In genomic region chr12:113186666-113187325, GRCh38 we compare ENCODE assay signal across 9 cellular contexts. TPM values are rescaled to one million over a fixed set of nuclear protein-coding genes. Genes with fewer than 3 reads are reported as not detected.
DNase-seq lines count a peak whose midpoint lies in the region; ATAC-seq and TF ChIP-seq lines count a peak whose summit lies in the region.
"Had no signal": no experiment of that assay in that cellular context is flagged by ENCODE, and none has a peak within 500 bp of the region (broad histone marks: within the 10 kb centered on the region; RNA-seq: fewer than 3 reads in every experiment).

No MANE protein-coding gene starts in this region.

- no peaks in the 10 kb centered on the region for H3K9me3 ChIP-seq in suprapubic skin

- TF ChIP-seq POLR2A in suprapubic skin (IDR thresholded peaks at IDR 0.05), result no peak

- H3K27me3 Mint-ChIP-seq in activated T-cell treated with anti-CD3 and anti-CD28 coated beads, Interleukin-2, amount 50 U/mL, for 72 hours (ENCODE audit: low read depth), result no peaks in the 10 kb centered on the region
- H3K27me3 Mint-ChIP-seq in activated naive CD8-positive, alpha-beta T cell, result no peaks in the 10 kb centered on the region

- 82% methylated on average over 11 of the region's 16 CpGs for WGBS in suprapubic skin

- peaks cover 45% of the 10 kb centered on the region for H3K4me1 ChIP-seq in suprapubic skin

- H3K27me3 ChIP-seq in suprapubic skin, result no peaks in the 10 kb centered on the region

- no peak for TF ChIP-seq EP300 in suprapubic skin (IDR thresholded peaks at IDR 0.05)

- H3K27ac ChIP-seq in suprapubic skin, result no peak overlapping the region

- intact Hi-C loops in left colon (cut with DNase I, micrococcal nuclease), result no loop called here

- DNase-seq in activated T-cell treated with anti-CD3 and anti-CD28 coated beads, Interleukin-2, amount 50 U/mL, for 72 hours, result no peak
- no peak for DNase-seq in activated T-cell treated with anti-CD3 and anti-CD28 coated beads, Interleukin-2, amount 50 U/mL, for 48 hours
- DNase-seq in left colon (peak; percentile 40 to 47), suprapubic skin (ENCODE audit: low spot score in 2 of 2) (no peak), NCI-H510A treated with DMSO at 0.1 percent for 48 hours (lab: John Stamatoyannopoulos, UW) (no peak), NCI-H446 treated with DMSO at 0.1 percent for 48 hours (lab: John Stamatoyannopoulos, UW) (no peak)

- H3K9me3 Mint-ChIP-seq in activated T-cell treated with anti-CD3 and anti-CD28 coated beads, Interleukin-2, amount 50 U/mL, for 72 hours, result no peaks in the 10 kb centered on the region
- H3K9me3 Mint-ChIP-seq in activated naive CD8-positive, alpha-beta T cell (ENCODE audit: low read depth), result no peaks in the 10 kb centered on the region

- H3K4me1 Mint-ChIP-seq in activated T-cell treated with anti-CD3 and anti-CD28 coated beads, Interleukin-2, amount 50 U/mL, for 72 hours (ENCODE audit: low read depth), result peaks cover 46% of the 10 kb centered on the region
- peaks cover 36% of the 10 kb centered on the region for H3K4me1 Mint-ChIP-seq in activated naive CD8-positive, alpha-beta T cell (ENCODE audit: low read depth)

- H3K36me3 ChIP-seq in suprapubic skin, result peaks cover 12% of the 10 kb centered on the region

- H3K4me3 Mint-ChIP-seq in activated T-cell treated with anti-CD3 and anti-CD28 coated beads, Interleukin-2, amount 50 U/mL, for 72 hours, result peak overlapping the region; percentile 82 to 92
- peak overlapping the region; percentile 94 for H3K4me3 Mint-ChIP-seq in activated naive CD8-positive, alpha-beta T cell

- ATAC-seq in activated T-cell treated with anti-CD3 and anti-CD28 coated beads, Interleukin-2, amount 50 U/mL, for 72 hours (replicated peaks in 1 of 2), result no peak
- ATAC-seq in left colon, result no peak
- ATAC-seq in GM18861 (IDR thresholded peaks at IDR 0.05; ENCODE audit: unreplicated experiment), result no peak

- peak overlapping the region; percentile 99 for H3K4me3 ChIP-seq in suprapubic skin

- no peak for TF ChIP-seq CTCF in suprapubic skin (IDR thresholded peaks at IDR 0.05)

- H3K27ac Mint-ChIP-seq in activated T-cell treated with anti-CD3 and anti-CD28 coated beads, Interleukin-2, amount 50 U/mL, for 72 hours, result peak overlapping the region; percentile 81
- peak overlapping the region; percentile 97 for H3K27ac Mint-ChIP-seq in activated naive CD8-positive, alpha-beta T cell

- peaks cover 3 to 10% of the 10 kb centered on the region in 2 donors for H3K36me3 Mint-ChIP-seq in activated T-cell treated with anti-CD3 and anti-CD28 coated beads, Interleukin-2, amount 50 U/mL, for 72 hours (ENCODE audit: insufficient read depth in 2 of 2)
- H3K36me3 Mint-ChIP-seq in activated naive CD8-positive, alpha-beta T cell, result peaks cover 6% of the 10 kb centered on the region

RNA-seq across cellular contexts. Expression of gene RITA1, which starts 1.3 kb away (rescaled TPM):
- total RNA-seq in activated T-cell treated with anti-CD3 and anti-CD28 coated beads, Interleukin-2, amount 50 U/mL, for 72 hours, result 10 to 100 TPM; 21.3 to 25.1 TPM
- total RNA-seq in left colon (10 to 100 TPM; 17.4 to 18.0 TPM), suprapubic skin (10 to 100 TPM; 14.7 to 21.7 (median 16.9) TPM)

RNA-seq across cellular contexts. Expression of gene DDX54, which starts 1.5 kb away (rescaled TPM):
- 10 to 100 TPM; 81.4 to 82.7 TPM for total RNA-seq in activated T-cell treated with anti-CD3 and anti-CD28 coated beads, Interleukin-2, amount 50 U/mL, for 72 hours
- total RNA-seq in left colon (10 to 100 TPM; 42.0 to 56.9 TPM), suprapubic skin (10 to 100 TPM; 53.9 to 71.8 (median 63.9) TPM)

RNA-seq across cellular contexts. Expression of gene TPCN1, which starts 34.5 kb away (rescaled TPM):
- 10 to 100 TPM; 74.7 to 84.0 TPM for total RNA-seq in activated T-cell treated with anti-CD3 and anti-CD28 coated beads, Interleukin-2, amount 50 U/mL, for 72 hours
- total RNA-seq in left colon (10 to 100 TPM; 84.7 to 96.4 TPM), suprapubic skin (10 to 100 TPM; 15.5 to 74.1 (median 35.6) TPM)

RNA-seq across cellular contexts. Expression of gene CFAP73, which starts 37.3 kb away (rescaled TPM):
- 1 to 10 TPM; 2.0 to 2.1 TPM for total RNA-seq in activated T-cell treated with anti-CD3 and anti-CD28 coated beads, Interleukin-2, amount 50 U/mL, for 72 hours
- under 1 TPM in 1 of 2 donors, not detected in 1; 0.43 TPM for total RNA-seq in left colon
- 1 to 10 TPM; 1.0 to 2.6 (median 2.0) TPM for total RNA-seq in suprapubic skin
- total RNA-seq: H7 had no signal

RNA-seq across cellular contexts. Expression of gene RASAL1, which starts 51.2 kb away (rescaled TPM):
- 10 to 100 TPM in 1 of 2 donors, 1 to 10 TPM in 1; 6.7 to 13.4 TPM for total RNA-seq in activated T-cell treated with anti-CD3 and anti-CD28 coated beads, Interleukin-2, amount 50 U/mL, for 72 hours
- 10 to 100 TPM in 1 of 2 donors, 1 to 10 TPM in 1; 9.0 to 14.1 TPM for total RNA-seq in left colon
- 10 to 100 TPM; 19.8 to 39.0 (median 32.5) TPM for total RNA-seq in suprapubic skin

Comparison
In these comparisons a context has a peak if more than half of its experiments do, and no peak if none do; other contexts are left out.
1. DNase-seq: peak in left colon (2 of 2); none in activated T-cell treated with anti-CD3 and anti-CD28 coated beads, Interleukin-2, amount 50 U/mL, for 72 hours (0 of 2), activated T-cell treated with anti-CD3 and anti-CD28 coated beads, Interleukin-2, amount 50 U/mL, for 48 hours (0 of 2), suprapubic skin (0 of 2), NCI-H510A treated with DMSO at 0.1 percent for 48 hours (single experiment) and NCI-H446 treated with DMSO at 0.1 percent for 48 hours (single experiment).